In the genomic region with DNA sequence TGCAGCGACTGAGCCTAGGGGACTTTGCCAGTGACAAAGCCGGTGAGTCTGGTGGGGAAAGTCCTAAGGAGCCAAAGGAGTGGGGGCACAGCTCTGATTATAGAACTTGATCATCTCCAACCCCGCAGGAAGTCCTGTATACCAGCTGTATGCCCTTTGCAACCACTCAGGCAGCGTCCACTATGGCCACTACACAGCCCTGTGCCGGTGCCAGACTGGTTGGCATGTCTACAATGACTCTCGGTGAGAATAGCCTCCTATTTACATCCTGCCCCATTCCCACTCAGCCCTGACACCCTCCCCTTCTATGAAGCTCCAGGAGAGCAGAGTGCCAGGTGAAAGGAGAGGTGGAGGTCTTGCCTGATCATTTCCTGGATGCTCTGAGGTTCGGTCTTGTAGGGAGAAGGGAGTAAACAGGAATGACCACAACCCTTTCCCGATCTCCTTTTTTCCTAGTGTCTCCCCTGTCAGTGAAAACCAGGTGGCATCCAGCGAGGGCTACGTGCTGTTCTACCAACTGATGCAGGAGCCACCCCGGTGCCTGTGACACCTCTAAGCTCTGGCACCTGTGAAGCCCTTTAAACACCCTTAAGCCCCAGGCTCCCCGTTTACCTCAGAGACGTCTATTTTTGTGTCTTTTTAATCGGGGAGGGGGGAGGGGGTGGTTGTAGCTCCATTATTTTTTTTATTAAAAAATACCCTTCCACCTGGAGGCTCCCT, we compare ENCODE assay signal across 8 cellular contexts. TPM values are rescaled to one million over a fixed set of nuclear protein-coding genes. Genes with fewer than 3 reads are reported as not detected.
DNase-seq lines count a peak whose midpoint lies in the region; ATAC-seq and TF ChIP-seq lines count a peak whose summit lies in the region.

No MANE protein-coding gene starts in this region.

- H3K4me3 ChIP-seq in NT2/D1 (ENCODE audit: insufficient read length, low read depth) (peak overlapping the region; percentile 9), neural progenitor cell (peak overlapping the region; percentile 64)

- DNase-seq in NT2/D1 (ENCODE audit: low read depth, low spot score) (no peak), neural progenitor cell (ENCODE audit: low spot score) (no peak)
- DNase-seq in effector memory CD8-positive, alpha-beta T cell: no peak
- no peak for DNase-seq in stimulated activated CD4-positive, alpha-beta T cell treated with anti-CD3 and anti-CD28 coated beads, Interleukin-1b, Interleukin-23, amount 100 ng/mL, for 48 hours

- H3K9me3 ChIP-seq in NT2/D1 (ENCODE audit: insufficient read depth, low read length) (no peaks in the 10 kb centered on the region), neural progenitor cell (ENCODE audit: low read depth) (no peaks in the 10 kb centered on the region)

- H3K36me3 Mint-ChIP-seq in effector memory CD8-positive, alpha-beta T cell (ENCODE audit: insufficient read depth): peaks cover 26% of the 10 kb centered on the region
- H3K36me3 Mint-ChIP-seq in neural progenitor cell: peaks cover 26% of the 10 kb centered on the region

- H3K36me3 ChIP-seq in NT2/D1 (ENCODE audit: insufficient read depth, insufficient read length, low read length) (peaks cover 72% of the 10 kb centered on the region), neural progenitor cell (no peaks in the 10 kb centered on the region)

- no peaks in the 10 kb centered on the region for H3K27me3 Mint-ChIP-seq in effector memory CD8-positive, alpha-beta T cell
- peaks cover 7% of the 10 kb centered on the region for H3K27me3 Mint-ChIP-seq in neural progenitor cell (ENCODE audit: insufficient read depth, low read depth)

- peaks cover 9% of the 10 kb centered on the region for H3K4me1 ChIP-seq in NT2/D1 (ENCODE audit: insufficient read depth, insufficient read length)
- peaks cover 4% of the 10 kb centered on the region for H3K4me1 ChIP-seq in neural progenitor cell

- peaks cover 6% of the 10 kb centered on the region for H3K79me2 ChIP-seq in neural progenitor cell (ENCODE audit: low read depth)

- H3K4me2 ChIP-seq in neural progenitor cell: peak overlapping the region; percentile 89

- peak overlapping the region; percentile 97 to 99 for H3K27ac Mint-ChIP-seq in effector memory CD8-positive, alpha-beta T cell
- peak overlapping the region; percentile 76 for H3K27ac Mint-ChIP-seq in neural progenitor cell

- TF ChIP-seq CTCF in C4-2B (conservative IDR thresholded peaks at IDR 0.05): no peak
- no peak for TF ChIP-seq CTCF in neural progenitor cell (IDR thresholded peaks at IDR 0.05)

- H3K27me3 ChIP-seq in NT2/D1 (ENCODE audit: insufficient read depth, insufficient read length): no peaks in the 10 kb centered on the region
- no peaks in the 10 kb centered on the region for H3K27me3 ChIP-seq in neural progenitor cell

- peaks cover 44 to 64% of the 10 kb centered on the region in 2 donors for H3K4me1 Mint-ChIP-seq in effector memory CD8-positive, alpha-beta T cell (ENCODE audit: low read depth in 2 of 2)
- peaks cover 39% of the 10 kb centered on the region for H3K4me1 Mint-ChIP-seq in neural progenitor cell

- H3K27ac ChIP-seq in C4-2B (peak overlapping the region; percentile 72), neural progenitor cell (no peak overlapping the region)

- no peak overlapping the region for H2AFZ ChIP-seq in neural progenitor cell (replicated peaks)

- no peaks in the 10 kb centered on the region for H4K20me1 ChIP-seq in neural progenitor cell (ENCODE audit: low read depth)

- H3F3A ChIP-seq in neural progenitor cell (ENCODE audit: low read depth): peaks cover 27% of the 10 kb centered on the region

- no peaks in the 10 kb centered on the region for H3K9me3 Mint-ChIP-seq in effector memory CD8-positive, alpha-beta T cell
- H3K9me3 Mint-ChIP-seq in neural progenitor cell: no peaks in the 10 kb centered on the region

- ATAC-seq in effector memory CD8-positive, alpha-beta T cell (replicated peaks): no peak
- ATAC-seq in GM21381 (IDR thresholded peaks at IDR 0.05; ENCODE audit: unreplicated experiment) (no peak), HG02970 (IDR thresholded peaks at IDR 0.05; ENCODE audit: low FRiP score, unreplicated experiment) (no peak), HG02981 (IDR thresholded peaks at IDR 0.05; ENCODE audit: unreplicated experiment) (no peak)

- H3K4me3 Mint-ChIP-seq in effector memory CD8-positive, alpha-beta T cell: peak overlapping the region; percentile 83 to 95
- peak overlapping the region; percentile 96 for H3K4me3 Mint-ChIP-seq in neural progenitor cell

- H3K9ac ChIP-seq in NT2/D1 (ENCODE audit: insufficient read length, low read depth) (no peak overlapping the region), neural progenitor cell (no peak overlapping the region)

RNA-seq across cellular contexts. Expression of a gene that starts 1.2 kb away (rescaled TPM):
- total RNA-seq in neural progenitor cell (ENCODE audit: low replicate concordance): 18.3 and 42.4 TPM in 2 replicates

RNA-seq across cellular contexts. Expression of a gene that starts 5.8 kb away (rescaled TPM):
- 6.7 and 19.0 TPM in 2 replicates for total RNA-seq in neural progenitor cell (ENCODE audit: low replicate concordance)

RNA-seq across cellular contexts. Expression of a gene that starts 11.3 kb away (rescaled TPM):
- total RNA-seq in neural progenitor cell (ENCODE audit: low replicate concordance): 114 and 133 TPM in 2 replicates

RNA-seq across cellular contexts. Expression of a gene that starts 12.2 kb away (rescaled TPM):
- 9.5 and 36.5 TPM in 2 replicates for total RNA-seq in neural progenitor cell (ENCODE audit: low replicate concordance)

RNA-seq across cellular contexts. Expression of a gene that starts 32.6 kb away (rescaled TPM):
- total RNA-seq in neural progenitor cell (ENCODE audit: low replicate concordance): 29.7 and 34.8 TPM in 2 replicates
